6 cellular contexts compared by ENCODE assay signal in genomic region chr6:38650207-38650752, GRCh38.
"Had no signal": no experiment of that assay in that cellular context is flagged by ENCODE, and none has a peak within 500 bp of the region (broad histone marks: within the 10 kb centered on the region; RNA-seq: fewer than 3 reads in every experiment).

No MANE protein-coding gene starts in this region.

- H3K9ac ChIP-seq: GM23248 had no signal

- H3K27ac ChIP-seq: GM23248 had no signal

- H2AFZ ChIP-seq: GM23248 had no signal

- H3K4me3 Mint-ChIP-seq: H9 had no signal

- H3K4me3 ChIP-seq: GM23248 had no signal

- DNase-seq: GM23248, GOT3, H9, HCEC 1CT, KBM-7 had no signal

- H3K27ac Mint-ChIP-seq: H9 had no signal

- FAIRE-seq: HTR-8/SVneo had no signal
